In the genomic region with DNA sequence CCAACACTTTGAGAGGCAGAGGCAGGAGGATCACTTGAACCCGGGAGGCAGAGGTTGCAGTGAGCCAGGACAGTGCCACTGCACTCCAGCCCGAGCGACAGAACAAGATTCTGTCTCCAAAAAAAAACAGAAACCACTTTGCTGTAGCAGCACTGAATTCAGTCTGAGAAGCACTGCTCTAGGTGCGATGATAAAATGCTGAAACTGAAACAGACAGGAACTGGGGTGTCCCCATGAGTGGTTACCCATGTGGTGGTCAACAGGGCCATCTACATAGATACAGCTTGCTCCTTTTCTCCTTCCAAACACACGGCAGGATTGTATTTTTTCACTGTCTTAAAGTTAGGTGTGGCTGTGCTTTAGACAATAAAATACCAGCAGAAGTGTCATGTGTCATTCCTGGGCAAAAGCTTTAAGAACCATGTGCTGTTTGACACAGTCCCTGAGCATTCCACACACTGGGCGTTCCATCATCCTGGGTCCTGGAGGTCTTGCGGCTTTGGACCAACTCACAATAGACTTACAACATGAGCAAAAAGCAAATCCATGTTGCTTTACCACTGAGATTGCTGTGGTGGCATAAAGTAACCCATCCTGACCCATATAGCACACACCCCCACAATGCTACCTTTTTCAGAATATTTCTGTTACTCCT, we compare ENCODE assay signal across 17 cellular contexts. TPM values are rescaled to one million over a fixed set of nuclear protein-coding genes. Genes with fewer than 3 reads are reported as not detected.
"Had no signal": no experiment of that assay in that cellular context is flagged by ENCODE, and none has a peak within 500 bp of the region (broad histone marks: within the 10 kb centered on the region; RNA-seq: fewer than 3 reads in every experiment).

No MANE protein-coding gene starts in this region.

- H3K27ac ChIP-seq: cardiac muscle cell, parathyroid adenoma, right atrium auricular region had no signal

- H3K4me1 Mint-ChIP-seq: activated naive CD8-positive, alpha-beta T cell treated with anti-CD3 and anti-CD28 coated beads, Interleukin-2, amount 10 ng/mL, durations not matched to agents 7 days and 5 days; memory B cell had no signal

- H3K4me3 ChIP-seq: cardiac muscle cell, heart left ventricle, right atrium auricular region had no signal

- H3K9me3 ChIP-seq: heart left ventricle, right atrium auricular region had no signal

- H3K27ac Mint-ChIP-seq: activated naive CD8-positive, alpha-beta T cell treated with anti-CD3 and anti-CD28 coated beads, Interleukin-2, amount 10 ng/mL, durations not matched to agents 7 days and 5 days; memory B cell had no signal

- H3K9me3 Mint-ChIP-seq: activated naive CD8-positive, alpha-beta T cell treated with anti-CD3 and anti-CD28 coated beads, Interleukin-2, amount 10 ng/mL, durations not matched to agents 7 days and 5 days had no signal

- H3K4me3 Mint-ChIP-seq: activated naive CD8-positive, alpha-beta T cell treated with anti-CD3 and anti-CD28 coated beads, Interleukin-2, amount 10 ng/mL, durations not matched to agents 7 days and 5 days; memory B cell had no signal

- H3K27me3 Mint-ChIP-seq: memory B cell had no signal

- ATAC-seq: left lobe of liver had no signal

- DNase-seq: activated CD4-positive, alpha-beta T cell treated with anti-CD3 and anti-CD28 coated beads, Interleukin-2, amount 50 U/mL, for 48 hours; activated gamma-delta T cell; activated naive CD8-positive, alpha-beta T cell treated with anti-CD3 and anti-CD28 coated beads, Interleukin-2, amount 10 ng/mL, durations not matched to agents 7 days and 5 days; activated T-cell treated with anti-CD3 and anti-CD28 coated beads, Interleukin-2, amount 50 U/mL, for 48 hours; foreskin melanocyte; heart left ventricle; islet precursor cell; small intestine had no signal

- H3K4me1 ChIP-seq: parathyroid adenoma, right atrium auricular region had no signal

- H3K27me3 ChIP-seq: cardiac muscle cell, heart left ventricle, right atrium auricular region had no signal

- H3K36me3 Mint-ChIP-seq: activated naive CD8-positive, alpha-beta T cell treated with anti-CD3 and anti-CD28 coated beads, Interleukin-2, amount 10 ng/mL, durations not matched to agents 7 days and 5 days; memory B cell had no signal

- FAIRE-seq: astrocyte, colon, endothelial cell of umbilical vein, small intestine, urothelium cell line had no signal

- H3K36me3 ChIP-seq: cardiac muscle cell, heart left ventricle, right atrium auricular region had no signal

RNA-seq across cellular contexts. Expression of a gene that starts 11.5 kb away (rescaled TPM):
- total RNA-seq: endothelial cell of umbilical vein had no signal
- polyA plus RNA-seq: endothelial cell of umbilical vein had no signal
